In genomic region chr5:36879274-36880033, GRCh38 we compare ENCODE assay signal across 9 cellular contexts. TPM values are rescaled to one million over a fixed set of nuclear protein-coding genes. Genes with fewer than 3 reads are reported as not detected.
DNase-seq lines count a peak whose midpoint lies in the region; ATAC-seq, FAIRE-seq and TF ChIP-seq lines count a peak whose summit lies in the region.
"Had no signal": no experiment of that assay in that cellular context is flagged by ENCODE, and none has a peak within 500 bp of the region (broad histone marks: within the 10 kb centered on the region; RNA-seq: fewer than 3 reads in every experiment).

No MANE protein-coding gene starts in this region.

- peaks cover 40% of the 10 kb centered on the region for H3K4me1 Mint-ChIP-seq in activated T-cell treated with anti-CD3 and anti-CD28 coated beads, Interleukin-2, amount 50 U/mL, for 4 hours (ENCODE audit: low read depth)
- peaks cover 43% of the 10 kb centered on the region for H3K4me1 Mint-ChIP-seq in activated naive CD8-positive, alpha-beta T cell treated with anti-CD3 and anti-CD28 coated beads for 36 hours

- TF ChIP-seq CTCF in kidney (IDR thresholded peaks at IDR 0.05; ENCODE audit: borderline replicate concordance, extremely low read depth, insufficient read depth) = no peak
- no peak for TF ChIP-seq CTCF in thoracic aorta (IDR thresholded peaks at IDR 0.05)

- H3K36me3 Mint-ChIP-seq in activated T-cell treated with anti-CD3 and anti-CD28 coated beads, Interleukin-2, amount 50 U/mL, for 4 hours (ENCODE audit: insufficient read depth) = peaks cover 5% of the 10 kb centered on the region
- H3K36me3 Mint-ChIP-seq in activated naive CD8-positive, alpha-beta T cell treated with anti-CD3 and anti-CD28 coated beads for 36 hours = peaks cover 7% of the 10 kb centered on the region

- FAIRE-seq in kidney (lab: Jason Lieb, UNC) = no peak

- H3K27me3 ChIP-seq in thoracic aorta (replicated peaks; ENCODE audit: insufficient read depth) = no peaks in the 10 kb centered on the region

- H3K4me1 ChIP-seq in kidney (ENCODE audit: control insufficient read depth in 1 of 2, insufficient read depth in 1 of 2, low read depth in 1 of 2, low read length in 2 of 2) (peaks cover 6 to 18% of the 10 kb centered on the region in 2 donors), thoracic aorta (ENCODE audit: control insufficient read depth in 1 of 2, low read depth in 2 of 2) (peaks cover 23 to 42% of the 10 kb centered on the region in 2 donors)

- no peak overlapping the region for H3K27ac Mint-ChIP-seq in activated naive CD8-positive, alpha-beta T cell treated with anti-CD3 and anti-CD28 coated beads for 36 hours

- no peak for DNase-seq in activated T-cell treated with anti-CD3 and anti-CD28 coated beads, Interleukin-2, amount 50 U/mL, for 4 hours
- DNase-seq in activated T-cell treated with anti-CD3 and anti-CD28 coated beads for 4 hours (no peak), kidney (no peak), thoracic aorta (ENCODE audit: low spot score) (no peak), NCI-H1048 (lab: John Stamatoyannopoulos, UW) (no peak), NCI-H774 (lab: John Stamatoyannopoulos, UW) (no peak), NCI-H146 (lab: John Stamatoyannopoulos, UW) (no peak)
- DNase-seq in activated naive CD8-positive, alpha-beta T cell treated with anti-CD3 and anti-CD28 coated beads for 36 hours = no peak
- DNase-seq: stimulated activated CD4-positive, alpha-beta T cell treated with anti-CD3 and anti-CD28 coated beads, Interleukin-2, amount 100 ng/mL, for 24 hours had no signal

- peak overlapping the region; percentile 96 to 100 for H3K4me3 ChIP-seq in kidney (ENCODE audit: low read length in 2 of 2)
- peak overlapping the region; percentile 95 for H3K4me3 ChIP-seq in thoracic aorta

- H3K9me3 Mint-ChIP-seq in activated T-cell treated with anti-CD3 and anti-CD28 coated beads, Interleukin-2, amount 50 U/mL, for 4 hours = no peaks in the 10 kb centered on the region
- no peaks in the 10 kb centered on the region for H3K9me3 Mint-ChIP-seq in activated naive CD8-positive, alpha-beta T cell treated with anti-CD3 and anti-CD28 coated beads for 36 hours

- H3K27ac ChIP-seq in kidney (ENCODE audit: low read depth in 2 of 2, low read length in 2 of 2) (no peak overlapping the region), thoracic aorta (no peak overlapping the region)

- H3K9ac ChIP-seq in kidney (ENCODE audit: low read length in 2 of 2) = peak overlapping the region; percentile 65 to 99

- H3K4me3 Mint-ChIP-seq in activated T-cell treated with anti-CD3 and anti-CD28 coated beads, Interleukin-2, amount 50 U/mL, for 4 hours = peak overlapping the region; percentile 94
- H3K4me3 Mint-ChIP-seq in activated naive CD8-positive, alpha-beta T cell treated with anti-CD3 and anti-CD28 coated beads for 36 hours = peak overlapping the region; percentile 93

- no peaks in the 10 kb centered on the region for H3K9me3 ChIP-seq in kidney (ENCODE audit: control insufficient read depth in 1 of 2, low read length in 2 of 2)
- no peaks in the 10 kb centered on the region for H3K9me3 ChIP-seq in thoracic aorta

- ATAC-seq in activated T-cell treated with anti-CD3 and anti-CD28 coated beads, Interleukin-2, amount 50 U/mL, for 4 hours = no peak
- ATAC-seq in thoracic aorta (ENCODE audit: insufficient number of reproducible peaks, low FRiP score, low read depth) = no peak

- H3K36me3 ChIP-seq in kidney (ENCODE audit: control insufficient read depth in 1 of 2, insufficient read depth in 2 of 2, low read length in 2 of 2) = no peaks in the 10 kb centered on the region
- H3K36me3 ChIP-seq in thoracic aorta = no peaks in the 10 kb centered on the region

- no peaks in the 10 kb centered on the region for H3K27me3 Mint-ChIP-seq in activated T-cell treated with anti-CD3 and anti-CD28 coated beads, Interleukin-2, amount 50 U/mL, for 4 hours (ENCODE audit: low read depth)
- no peaks in the 10 kb centered on the region for H3K27me3 Mint-ChIP-seq in activated naive CD8-positive, alpha-beta T cell treated with anti-CD3 and anti-CD28 coated beads for 36 hours

- intact Hi-C loops in kidney (cut with DNase I) = no loop called here

RNA-seq across cellular contexts. Expression of gene NIPBL, which starts 2.9 kb away (rescaled TPM):
- 10 to 100 TPM; 42.0 to 56.0 (median 43.4) TPM for total RNA-seq in activated T-cell treated with anti-CD3 and anti-CD28 coated beads, Interleukin-2, amount 50 U/mL, for 4 hours
- total RNA-seq in activated naive CD8-positive, alpha-beta T cell treated with anti-CD3 and anti-CD28 coated beads for 36 hours = 10 to 100 TPM; 39.8 to 42.1 TPM
- total RNA-seq in kidney = 65.5 TPM
- 12.4 TPM for polyA plus RNA-seq in kidney (ENCODE audit: insufficient read depth, low read depth, low replicate concordance)
- 10 to 100 TPM; 38.6 to 50.8 TPM for total RNA-seq in thoracic aorta
